Comparison of ENCODE assay signal across 11 cellular contexts in genomic region chr4:39030726-39031125, GRCh38. TPM values are rescaled to one million over a fixed set of nuclear protein-coding genes. Genes with fewer than 3 reads are reported as not detected.
DNase-seq lines count a peak whose midpoint lies in the region; ATAC-seq, FAIRE-seq and TF ChIP-seq lines count a peak whose summit lies in the region.
"Had no signal": no experiment of that assay in that cellular context is flagged by ENCODE, and none has a peak within 500 bp of the region (broad histone marks: within the 10 kb centered on the region; RNA-seq: fewer than 3 reads in every experiment).

No MANE protein-coding gene starts in this region.

- H3K4me3 Mint-ChIP-seq in T-helper 1 cell treated with Interleukin-12 subunit alpha and Interleukin-12 subunit beta and Interleukin-4 antibody, amounts not matched to agents 30 μg/mL and 1 μg/mL, for 36 hours = peak overlapping the region; percentile 82
- no peak overlapping the region for H3K4me3 Mint-ChIP-seq in mesothelial cell of epicardium

- no peak overlapping the region for H3K23ac ChIP-seq in neuronal stem cell (ENCODE audit: low read depth, low read length, poor library complexity)

- H3K4me1 Mint-ChIP-seq in T-helper 1 cell treated with Interleukin-12 subunit alpha and Interleukin-12 subunit beta and Interleukin-4 antibody, amounts not matched to agents 30 μg/mL and 1 μg/mL, for 36 hours (ENCODE audit: low read depth) = peaks cover 33% of the 10 kb centered on the region
- no peaks in the 10 kb centered on the region for H3K4me1 Mint-ChIP-seq in mesothelial cell of epicardium

- H4K20me1 ChIP-seq in Loucy (ENCODE audit: insufficient read depth, low read length, poor library complexity, severe bottlenecking) = no peaks in the 10 kb centered on the region

- H3K4me3 ChIP-seq in Loucy (ENCODE audit: low read length, poor library complexity, severe bottlenecking) = peak overlapping the region; percentile 72
- H3K4me3 ChIP-seq in astrocyte of the spinal cord (ENCODE audit: low read depth, low read length) = peak overlapping the region; percentile 4
- no peak overlapping the region for H3K4me3 ChIP-seq in neuronal stem cell (ENCODE audit: low read length in 2 of 2)
- no peak overlapping the region for H3K4me3 ChIP-seq in pancreas

- TF ChIP-seq CTCF in Loucy (conservative IDR thresholded peaks at IDR 0.05; ENCODE audit: low read length) (no peak), astrocyte of the spinal cord (IDR thresholded peaks at IDR 0.05; ENCODE audit: low read depth, low read length) (no peak), mesothelial cell of epicardium (IDR thresholded peaks at IDR 0.05; ENCODE audit: unreplicated experiment) (no peak), pancreas (IDR thresholded peaks at IDR 0.05) (no peak)

- H2BK5ac ChIP-seq in neuronal stem cell (ENCODE audit: low read length) = no peak overlapping the region

- no CpG with 5 or more reads among the region's 3 CpGs for WGBS in neuronal stem cell (ENCODE audit: extremely low coverage in 2 of 2, insufficient read length in 2 of 2, insufficient replicate concordance in 1 of 2), 2 donors
- 85 to 91% methylated on average over 3 of the region's 3 CpGs for WGBS in pancreas, 2 donors

- no peak for FAIRE-seq in pancreas (lab: Jason Lieb, UNC)

- intact Hi-C loops in pancreas (cut with DNase I) = no loop called here

- no peak overlapping the region for H2BK15ac ChIP-seq in neuronal stem cell (ENCODE audit: low read length)

- H3K27ac Mint-ChIP-seq in T-helper 1 cell treated with Interleukin-12 subunit alpha and Interleukin-12 subunit beta and Interleukin-4 antibody, amounts not matched to agents 30 μg/mL and 1 μg/mL, for 36 hours = peak overlapping the region; percentile 85
- no peak overlapping the region for H3K27ac Mint-ChIP-seq in mesothelial cell of epicardium

- H2BK120ac ChIP-seq in neuronal stem cell (ENCODE audit: low read depth, low read length) = no peak overlapping the region

- H3K4me1 ChIP-seq in Loucy (ENCODE audit: insufficient read depth, low read length, poor library complexity, severe bottlenecking) (peaks cover 60% of the 10 kb centered on the region), neuronal stem cell (ENCODE audit: control insufficient read depth in 2 of 2, insufficient read depth in 1 of 2, low read depth in 1 of 2, low read length in 2 of 2) (no peaks in the 10 kb centered on the region), pancreas (peaks cover 0 to 7% (median 0%) of the 10 kb centered on the region in 3 donors)

- H3K9ac ChIP-seq in Loucy (ENCODE audit: low read depth, low read length, poor library complexity, severe bottlenecking) (peak overlapping the region; percentile 73), neuronal stem cell (ENCODE audit: low read depth, low read length, poor library complexity) (no peak overlapping the region)

- H2AK5ac ChIP-seq in neuronal stem cell (ENCODE audit: low read depth, low read length) = no peak overlapping the region

- DNase-seq in T-helper 1 cell = no peak
- DNase-seq in astrocyte of the spinal cord (ENCODE audit: low read depth, low spot score) = no peak
- DNase-seq in neuronal stem cell (ENCODE audit: low spot score) = no peak
- DNase-seq in mesothelial cell of epicardium (ENCODE audit: low spot score in 2 of 2, unreplicated experiment in 2 of 2) = no peak
- no peak for DNase-seq in pancreas
- no peak for DNase-seq in T1000 (lab: John Stamatoyannopoulos, UW)
- DNase-seq: aorta, left lung had no signal

- H4K8ac ChIP-seq in neuronal stem cell (ENCODE audit: low read depth, low read length) = no peak overlapping the region

- H3K9me2 ChIP-seq in Loucy (replicated peaks; ENCODE audit: low read depth, low read length) = no peaks in the 10 kb centered on the region

- H3K9me3 Mint-ChIP-seq in T-helper 1 cell treated with Interleukin-12 subunit alpha and Interleukin-12 subunit beta and Interleukin-4 antibody, amounts not matched to agents 30 μg/mL and 1 μg/mL, for 36 hours = no peaks in the 10 kb centered on the region
- no peaks in the 10 kb centered on the region for H3K9me3 Mint-ChIP-seq in mesothelial cell of epicardium

- no peaks in the 10 kb centered on the region for H3K79me1 ChIP-seq in neuronal stem cell (ENCODE audit: low read depth, low read length)

- H3K4me2 ChIP-seq in Loucy (ENCODE audit: low read depth, low read length, poor library complexity, severe bottlenecking) (peak overlapping the region; percentile 74), neuronal stem cell (ENCODE audit: insufficient read depth, low read length, poor library complexity, severe bottlenecking) (no peak overlapping the region)

- no peaks in the 10 kb centered on the region for H3K36me3 ChIP-seq in Loucy (ENCODE audit: insufficient read depth, low read length)
- H3K36me3 ChIP-seq in neuronal stem cell (replicated peaks in 1 of 2; ENCODE audit: control insufficient read depth in 2 of 2, insufficient read depth in 2 of 2, low read length in 2 of 2) = no peaks in the 10 kb centered on the region
- H3K36me3 ChIP-seq in pancreas = no peaks in the 10 kb centered on the region
- H3K36me3 ChIP-seq: left lung had no signal

- no peaks in the 10 kb centered on the region for H3K27me3 ChIP-seq in Loucy (ENCODE audit: insufficient read depth, low read length, poor library complexity, severe bottlenecking)
- no peaks in the 10 kb centered on the region for H3K27me3 ChIP-seq in neuronal stem cell (ENCODE audit: control insufficient read depth in 3 of 3, insufficient read depth in 3 of 3, low read depth in 1 of 3, low read length in 3 of 3)
- no peaks in the 10 kb centered on the region for H3K27me3 ChIP-seq in pancreas
- H3K27me3 ChIP-seq: left lung had no signal

- H2AFZ ChIP-seq in Loucy (ENCODE audit: low read length) (peak overlapping the region; percentile 78), neuronal stem cell (ENCODE audit: low read length) (peak overlapping the region; percentile 28)

- peaks cover 17% of the 10 kb centered on the region for H3K36me3 Mint-ChIP-seq in T-helper 1 cell treated with Interleukin-12 subunit alpha and Interleukin-12 subunit beta and Interleukin-4 antibody, amounts not matched to agents 30 μg/mL and 1 μg/mL, for 36 hours (ENCODE audit: low read depth)
- no peaks in the 10 kb centered on the region for H3K36me3 Mint-ChIP-seq in mesothelial cell of epicardium

- no peak overlapping the region for H2BK12ac ChIP-seq in neuronal stem cell (ENCODE audit: low read length)

- H3K9me3 ChIP-seq in Loucy (ENCODE audit: insufficient read depth, low read depth, low read length) = no peaks in the 10 kb centered on the region
- no peaks in the 10 kb centered on the region for H3K9me3 ChIP-seq in neuronal stem cell (replicated peaks in 1 of 2; ENCODE audit: control insufficient read depth in 2 of 2, insufficient read depth in 1 of 2, low read depth in 1 of 2, low read length in 2 of 2)
- H3K9me3 ChIP-seq in pancreas = no peaks in the 10 kb centered on the region
- H3K9me3 ChIP-seq: left lung had no signal

- H3K4ac ChIP-seq in neuronal stem cell (ENCODE audit: low read length) = no peak overlapping the region

- H3K18ac ChIP-seq in neuronal stem cell (ENCODE audit: low read length) = no peak overlapping the region

- H4K91ac ChIP-seq in neuronal stem cell (ENCODE audit: low read depth, low read length, poor library complexity) = no peak overlapping the region

- H3K27me3 Mint-ChIP-seq in T-helper 1 cell treated with Interleukin-12 subunit alpha and Interleukin-12 subunit beta and Interleukin-4 antibody, amounts not matched to agents 30 μg/mL and 1 μg/mL, for 36 hours (ENCODE audit: low read depth) = no peaks in the 10 kb centered on the region
- H3K27me3 Mint-ChIP-seq in mesothelial cell of epicardium (ENCODE audit: low read depth) = no peaks in the 10 kb centered on the region

- no peak overlapping the region for H3K14ac ChIP-seq in neuronal stem cell (ENCODE audit: low read length)

- peaks cover 16% of the 10 kb centered on the region for H3F3A ChIP-seq in Loucy (ENCODE audit: low read depth)

- peaks cover 31% of the 10 kb centered on the region for H3K79me2 ChIP-seq in Loucy (ENCODE audit: insufficient read depth, low read length)

- H3K27ac ChIP-seq in neuronal stem cell (replicated peaks; ENCODE audit: low read length) (no peak overlapping the region), pancreas (no peak overlapping the region)

- in situ Hi-C loops in astrocyte of the spinal cord (cut with HindIII; ENCODE audit: low sequenced_read_pairs) = no loop called here

- no peak for ATAC-seq in pancreas
- ATAC-seq: left lung, sciatic nerve had no signal

RNA-seq across cellular contexts. Expression of gene TMEM156, which starts 1.5 kb away (rescaled TPM):
- polyA plus RNA-seq in neuronal stem cell (2013, experiment 1 of 2) = not detected
- polyA plus RNA-seq in neuronal stem cell (2013, experiment 2 of 2) = not detected
- not detected in 3 replicates for total RNA-seq in mesothelial cell of epicardium
- 1 to 10 TPM in 1 of 6 donors, under 1 TPM in 5; 0.08 to 1.8 (median 0.53) TPM for total RNA-seq in pancreas
- under 1 TPM; 0.49 to 0.57 TPM for polyA plus RNA-seq in pancreas

RNA-seq across cellular contexts. Expression of gene KLHL5, which starts 31.3 kb away (rescaled TPM):
- 31.5 TPM for polyA plus RNA-seq in neuronal stem cell (2013, experiment 1 of 2)
- 30.7 TPM for polyA plus RNA-seq in neuronal stem cell (2013, experiment 2 of 2)
- total RNA-seq in mesothelial cell of epicardium = 27.9 to 34.7 TPM (median 30.5 TPM) in 3 replicates
- total RNA-seq in pancreas = 10 to 100 TPM in 3 of 6 donors, 1 to 10 TPM in 3; 8.1 to 34.6 (median 10.1) TPM
- polyA plus RNA-seq in pancreas = 1 to 10 TPM; 5.3 to 7.2 TPM

Comparison
In these comparisons a context has a peak if more than half of its experiments do, and no peak if none do; other contexts are left out.
1. H3K4me3 ChIP-seq: peak in Loucy (single experiment) and astrocyte of the spinal cord (single experiment); none in neuronal stem cell (0 of 2) and pancreas (0 of 4).